9 cellular contexts compared by ENCODE assay signal in genomic region chr14:21103165-21103709, GRCh38. TPM values are rescaled to one million over a fixed set of nuclear protein-coding genes. Genes with fewer than 3 reads are reported as not detected.
DNase-seq lines count a peak whose midpoint lies in the region; ATAC-seq and TF ChIP-seq lines count a peak whose summit lies in the region.
"Had no signal": no experiment of that assay in that cellular context is flagged by ENCODE, and none has a peak within 500 bp of the region (broad histone marks: within the 10 kb centered on the region; RNA-seq: fewer than 3 reads in every experiment).

No MANE protein-coding gene starts in this region.

- TF ChIP-seq CTCF in GM12875 (IDR thresholded peaks at IDR 0.05; ENCODE audit: borderline replicate concordance, insufficient read depth, low read depth, low read length) = no peak
- TF ChIP-seq CTCF in endothelial cell (IDR thresholded peaks at IDR 0.05; ENCODE audit: unreplicated experiment) = peak; percentile 73
- TF ChIP-seq CTCF in progenitor cell of endocrine pancreas (IDR thresholded peaks at IDR 0.05; ENCODE audit: unreplicated experiment) = no peak

- H3K27ac Mint-ChIP-seq in endothelial cell (ENCODE audit: unreplicated experiment) (peak overlapping the region; percentile 84), progenitor cell of endocrine pancreas (peak overlapping the region; percentile 94)

- H3K36me3 Mint-ChIP-seq in endothelial cell (ENCODE audit: low read depth, unreplicated experiment) = peaks cover 4% of the 10 kb centered on the region
- H3K36me3 Mint-ChIP-seq in progenitor cell of endocrine pancreas (ENCODE audit: insufficient read depth) = no peaks in the 10 kb centered on the region

- no peak for ATAC-seq in GM19324 (IDR thresholded peaks at IDR 0.05; ENCODE audit: low FRiP score, unreplicated experiment)

- DNase-seq in NCI-H69 (lab: John Stamatoyannopoulos, UW) (peak; percentile 64), endothelial cell (ENCODE audit: low spot score) (no peak), progenitor cell of endocrine pancreas (ENCODE audit: low spot score, unreplicated experiment) (no peak), SW480 (ENCODE audit: low spot score) (no peak), HuH-7.5 (ENCODE audit: low spot score) (no peak)
- no peak for DNase-seq in activated CD8-positive, alpha-beta memory T cell treated with anti-CD3 and anti-CD28 coated beads, Interleukin-2, amount 50 U/mL, for 4 hours

- H3K4me3 Mint-ChIP-seq in endothelial cell (ENCODE audit: unreplicated experiment) (peak overlapping the region; percentile 91), progenitor cell of endocrine pancreas (ENCODE audit: low read depth) (peak overlapping the region; percentile 78)

- H3K4me3 ChIP-seq in GM12875 (ENCODE audit: low read depth, low read length) = peak overlapping the region; percentile 81

- H3K9me3 Mint-ChIP-seq in endothelial cell (ENCODE audit: unreplicated experiment) (no peaks in the 10 kb centered on the region), progenitor cell of endocrine pancreas (ENCODE audit: low read depth) (no peaks in the 10 kb centered on the region)

- peaks cover 44% of the 10 kb centered on the region for H3K4me1 Mint-ChIP-seq in endothelial cell (ENCODE audit: unreplicated experiment)
- peaks cover 46% of the 10 kb centered on the region for H3K4me1 Mint-ChIP-seq in progenitor cell of endocrine pancreas (ENCODE audit: low read depth)

- peaks cover 5% of the 10 kb centered on the region for H3K27me3 Mint-ChIP-seq in endothelial cell (ENCODE audit: unreplicated experiment)
- no peaks in the 10 kb centered on the region for H3K27me3 Mint-ChIP-seq in progenitor cell of endocrine pancreas

RNA-seq across cellular contexts. Expression of gene TMEM253, which starts 2.4 kb away (rescaled TPM):
- total RNA-seq in endothelial cell (ENCODE audit: unreplicated experiment) (0.90 TPM), progenitor cell of endocrine pancreas (1.1 and 1.4 TPM in 2 replicates)

RNA-seq across cellular contexts. Expression of gene ZNF219, which starts 4.8 kb away (rescaled TPM):
- total RNA-seq in endothelial cell (ENCODE audit: unreplicated experiment) (27.0 TPM), progenitor cell of endocrine pancreas (103 and 111 TPM in 2 replicates)

RNA-seq across cellular contexts. Expression of gene ARHGEF40, which starts 33.1 kb away (rescaled TPM):
- 12.5 TPM for total RNA-seq in endothelial cell (ENCODE audit: unreplicated experiment)
- total RNA-seq in progenitor cell of endocrine pancreas = 57.3 and 65.3 TPM in 2 replicates

RNA-seq across cellular contexts. Expression of gene RNASE8, which starts 45.6 kb away (rescaled TPM):
- not detected for total RNA-seq in endothelial cell (ENCODE audit: unreplicated experiment)
- total RNA-seq in progenitor cell of endocrine pancreas = not detected in 2 replicates
- total RNA-seq: urinary bladder had no signal

RNA-seq across cellular contexts. Expression of gene OR5AU1, which starts 52.6 kb away (rescaled TPM):
- total RNA-seq in endothelial cell (ENCODE audit: unreplicated experiment) = not detected
- total RNA-seq in progenitor cell of endocrine pancreas = not detected in 2 replicates
- total RNA-seq: urinary bladder had no signal
